In the genomic region with DNA sequence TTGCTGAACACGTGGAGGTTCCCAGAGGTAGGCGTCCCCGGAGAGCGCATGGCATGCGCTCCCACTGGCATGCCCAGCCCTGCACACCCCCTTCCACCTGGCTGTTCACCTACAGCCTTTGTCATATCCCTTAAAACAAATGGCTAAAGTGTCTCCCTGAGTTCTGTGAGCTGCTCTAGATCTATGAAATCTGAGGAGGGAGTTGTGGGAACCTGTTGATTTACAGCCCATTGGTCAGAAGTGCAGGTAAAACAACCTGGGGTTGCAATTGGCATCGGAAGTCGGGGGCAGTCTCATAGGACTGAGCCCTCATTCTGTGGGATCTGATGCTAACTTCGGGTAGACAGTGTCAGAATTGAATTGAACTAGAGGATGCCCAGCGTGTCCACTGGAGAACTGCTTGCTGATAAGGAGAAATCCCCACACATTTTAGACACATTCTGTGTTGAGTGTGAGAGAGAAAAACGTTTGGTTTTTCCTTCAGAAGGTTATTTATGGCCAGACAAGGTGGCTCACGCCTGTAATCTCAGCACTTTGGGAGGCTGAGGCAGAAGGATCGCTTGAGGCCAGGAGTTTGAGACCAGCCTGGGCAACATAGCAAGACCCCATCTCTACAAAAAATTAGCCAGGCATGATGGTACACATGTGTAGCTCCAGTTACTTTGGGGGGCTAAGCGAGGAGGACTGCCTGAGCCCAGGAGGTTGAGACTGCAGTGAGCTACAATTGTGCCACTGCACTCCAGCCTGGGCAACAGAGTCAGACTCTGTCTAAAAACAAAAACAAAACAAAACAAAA, we compare ENCODE assay signal across 28 cellular contexts. TPM values are rescaled to one million over a fixed set of nuclear protein-coding genes. Genes with fewer than 3 reads are reported as not detected.
"Had no signal": no experiment of that assay in that cellular context is flagged by ENCODE, and none has a peak within 500 bp of the region (broad histone marks: within the 10 kb centered on the region; RNA-seq: fewer than 3 reads in every experiment).

No MANE protein-coding gene starts in this region.

- H3K27ac ChIP-seq: dorsolateral prefrontal cortex, gastrocnemius medialis, left lung, neural progenitor cell, ovary, psoas muscle, skin epidermis, spleen, testis, tibial artery, upper lobe of left lung had no signal

- H3K4me3 Mint-ChIP-seq: naive thymus-derived CD4-positive, alpha-beta T cell; nephron; neural progenitor cell; stimulated activated memory B cell treated with anti-CD40 and anti-IgM and Interleukin-4, amounts not matched to agents 10 μg/mL and 1 μg/mL and 100 μg/mL, for 72 hours had no signal

- H3K9me3 Mint-ChIP-seq: nephron, neural progenitor cell had no signal

- DNase-seq: dorsolateral prefrontal cortex; effector CD4-positive, alpha-beta T cell; foreskin fibroblast; gastrocnemius medialis; head of caudate nucleus; left lung; mesendoderm; midbrain; naive thymus-derived CD4-positive, alpha-beta T cell; nucleus accumbens; ovary; psoas muscle; right cardiac atrium; spleen; stimulated activated CD4-positive, alpha-beta T cell treated with anti-CD3 and anti-CD28 coated beads, Interleukin-4, amount 100 ng/mL, for 4 hours; stimulated activated naive CD8-positive, alpha-beta T cell treated with anti-CD3 and anti-CD28 coated beads, Interleukin-15, Interleukin-2, amounts not matched to agents 100 U/mL and 50 U/mL, for 24 hours; substantia nigra; testis; tibial artery; upper lobe of left lung had no signal

- H3K27me3 ChIP-seq: dorsolateral prefrontal cortex, left lung, neural progenitor cell, ovary, spleen, testis, tibial artery, upper lobe of left lung had no signal

- H3K4me1 ChIP-seq: gastrocnemius medialis, left lung, psoas muscle, spleen, testis, tibial artery, upper lobe of left lung had no signal

- H3K9me3 ChIP-seq: gastrocnemius medialis, left lung, ovary, psoas muscle, spleen, testis, tibial artery, upper lobe of left lung had no signal

- H3K36me3 ChIP-seq: gastrocnemius medialis, left lung, neural progenitor cell, ovary, tibial artery, upper lobe of left lung had no signal

- H3K27me3 Mint-ChIP-seq: naive thymus-derived CD4-positive, alpha-beta T cell; stimulated activated memory B cell treated with anti-CD40 and anti-IgM and Interleukin-4, amounts not matched to agents 10 μg/mL and 1 μg/mL and 100 μg/mL, for 72 hours had no signal

- ATAC-seq: gastrocnemius medialis; left lung; naive thymus-derived CD4-positive, alpha-beta T cell; psoas muscle; right cardiac atrium; stimulated activated memory B cell treated with anti-CD40 and anti-IgM and Interleukin-4, amounts not matched to agents 10 μg/mL and 1 μg/mL and 100 μg/mL, for 72 hours; stimulated activated naive CD8-positive, alpha-beta T cell treated with anti-CD3 and anti-CD28 coated beads, Interleukin-15, Interleukin-2, amounts not matched to agents 100 U/mL and 50 U/mL, for 24 hours had no signal

- H3K4me3 ChIP-seq: dorsolateral prefrontal cortex, gastrocnemius medialis, left lung, neural progenitor cell, ovary, psoas muscle, skin epidermis, spleen, testis, tibial artery, upper lobe of left lung had no signal

- H3K27ac Mint-ChIP-seq: neural progenitor cell; stimulated activated memory B cell treated with anti-CD40 and anti-IgM and Interleukin-4, amounts not matched to agents 10 μg/mL and 1 μg/mL and 100 μg/mL, for 72 hours had no signal

- H3K4me2 ChIP-seq: neural progenitor cell had no signal

- H3K36me3 Mint-ChIP-seq: neural progenitor cell had no signal

- H2AFZ ChIP-seq: neural progenitor cell had no signal

RNA-seq across cellular contexts. Expression of a gene that starts 22.1 kb away (rescaled TPM):
- total RNA-seq: gastrocnemius medialis, glomerular endothelial cell, kidney, mucosa of gallbladder, renal cortical epithelial cell had no signal
- polyA plus RNA-seq: naive thymus-derived CD4-positive, alpha-beta T cell had no signal
